ENCODE assay signal across 27 cellular contexts in the genomic region with DNA sequence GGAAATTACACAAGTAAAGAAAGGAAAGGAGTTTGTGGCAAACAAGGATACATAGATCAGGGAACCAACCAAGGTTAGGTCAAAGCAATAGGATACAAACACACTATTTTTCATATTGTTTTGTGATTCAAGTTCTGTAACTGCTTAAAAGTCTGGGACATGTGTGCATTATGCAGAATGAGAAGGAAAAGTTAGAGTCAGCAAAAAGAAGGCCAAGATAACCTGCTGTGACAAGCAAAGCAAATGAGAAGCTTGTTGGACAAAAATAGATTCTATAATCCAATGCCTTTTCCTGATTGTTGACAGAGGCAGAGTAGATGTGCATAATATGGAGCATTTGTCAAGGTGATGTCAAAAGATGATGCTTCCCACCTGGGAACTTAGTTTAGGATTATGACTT.
"Had no signal": no experiment of that assay in that cellular context is flagged by ENCODE, and none has a peak within 500 bp of the region (broad histone marks: within the 10 kb centered on the region; RNA-seq: fewer than 3 reads in every experiment).

No MANE protein-coding gene starts in this region.

- H3K27ac ChIP-seq: left lung, lower lobe of right lung, pancreas, prostate gland, sigmoid colon, spleen, stomach, testis, thyroid gland, transverse colon, upper lobe of left lung, vagina had no signal

- H3K9me3 ChIP-seq: left lung, lower lobe of right lung, pancreas, prostate gland, sigmoid colon, stomach, testis, thyroid gland, transverse colon, upper lobe of left lung, vagina had no signal

- H3K27me3 ChIP-seq: left lung, pancreas, sigmoid colon, spleen, stomach, testis, thyroid gland, transverse colon, upper lobe of left lung, vagina had no signal

- ATAC-seq: left colon; left lung; lower lobe of right lung; naive thymus-derived CD8-positive, alpha-beta T cell; right cardiac atrium; stimulated activated memory B cell treated with anti-CD40 and anti-IgM and Interleukin-4, amounts not matched to agents 10 μg/mL and 1 μg/mL and 100 μg/mL, for 72 hours had no signal

- H3K4me3 ChIP-seq: left lung, lower lobe of right lung, pancreas, prostate gland, sigmoid colon, spleen, stomach, testis, thyroid gland, transverse colon, upper lobe of left lung, vagina had no signal

- DNase-seq: hippocampal formation; kidney; left colon; left lung; lower lobe of right lung; mammary epithelial cell; mesenchymal stem cell; naive thymus-derived CD8-positive, alpha-beta T cell; nucleus accumbens; pancreas; posterior cingulate gyrus; retina; right cardiac atrium; sigmoid colon; small intestine; spleen; stimulated activated CD4-positive, alpha-beta T cell treated with anti-CD3 and anti-CD28 coated beads, Interleukin-4, amount 100 ng/mL, for 24 hours; stimulated activated CD8-positive, alpha-beta memory T cell treated with anti-CD3 and anti-CD28 coated beads, Interleukin-4, amount 100 ng/mL, for 48 hours; stimulated activated naive CD4-positive, alpha-beta T cell treated with Interleukin-2 at 50 U/mL for 16 hours; stomach; testis; thyroid gland; transverse colon; upper lobe of left lung had no signal

- H3K36me3 ChIP-seq: left lung, lower lobe of right lung, pancreas, prostate gland, sigmoid colon, spleen, stomach, thyroid gland, transverse colon, upper lobe of left lung, vagina had no signal

- FAIRE-seq: kidney, pancreas, small intestine had no signal

- H3K4me1 ChIP-seq: left lung, lower lobe of right lung, pancreas, prostate gland, sigmoid colon, spleen, stomach, testis, thyroid gland, transverse colon, upper lobe of left lung, vagina had no signal
